In the genomic region with DNA sequence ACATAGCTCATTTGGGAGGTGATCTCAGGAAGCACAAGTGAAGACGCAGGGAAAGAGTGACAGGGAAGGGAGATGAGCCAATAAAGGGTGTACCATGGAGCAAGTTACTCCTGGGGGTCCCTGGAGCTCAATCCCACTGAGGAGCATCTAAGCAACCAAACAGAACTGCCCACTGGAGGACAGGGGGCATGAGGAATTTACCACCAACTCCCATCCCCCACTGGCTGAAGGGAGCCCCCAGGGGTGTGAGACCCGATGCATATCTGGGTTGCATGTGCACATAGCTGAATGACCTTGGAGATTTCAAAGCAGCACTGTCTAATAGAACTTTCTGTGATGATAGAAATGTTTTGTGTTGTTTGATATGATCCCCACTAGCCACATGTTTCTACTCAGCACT, we compare ENCODE assay signal across 24 cellular contexts. TPM values are rescaled to one million over a fixed set of nuclear protein-coding genes. Genes with fewer than 3 reads are reported as not detected.
A peak's percentile ranks its signal among the peaks of the same experiment; 100 is the strongest.
DNase-seq lines count a peak whose midpoint lies in the region; ATAC-seq and TF ChIP-seq lines count a peak whose summit lies in the region.
"Had no signal": no experiment of that assay in that cellular context is flagged by ENCODE, and none has a peak within 500 bp of the region (broad histone marks: within the 10 kb centered on the region; RNA-seq: fewer than 3 reads in every experiment).

No MANE protein-coding gene starts in this region.

- H3K27ac Mint-ChIP-seq in endothelial cell (ENCODE audit: unreplicated experiment), result no peak overlapping the region
- H3K27ac Mint-ChIP-seq: CD14-positive monocyte; CD4-positive, alpha-beta T cell; CD8-positive, alpha-beta memory T cell; HFFc6 had no signal

- H3K27ac ChIP-seq in coronary artery, result no peak overlapping the region
- H3K27ac ChIP-seq: A549 had no signal

- peaks cover 7% of the 10 kb centered on the region for H3K36me3 Mint-ChIP-seq in endothelial cell (ENCODE audit: low read depth, unreplicated experiment)
- H3K36me3 Mint-ChIP-seq: CD14-positive monocyte; CD8-positive, alpha-beta memory T cell had no signal

- peak overlapping the region; percentile 66 for H3K4me3 Mint-ChIP-seq in endothelial cell (ENCODE audit: unreplicated experiment)
- H3K4me3 Mint-ChIP-seq: CD14-positive monocyte; CD4-positive, alpha-beta T cell; CD8-positive, alpha-beta memory T cell; HFFc6 had no signal

- no peak for TF ChIP-seq CTCF in coronary artery (IDR thresholded peaks at IDR 0.05)
- TF ChIP-seq CTCF in endothelial cell (IDR thresholded peaks at IDR 0.05; ENCODE audit: unreplicated experiment), result no peak

- peaks cover 17% of the 10 kb centered on the region for H3K9me3 Mint-ChIP-seq in endothelial cell (ENCODE audit: unreplicated experiment)
- H3K9me3 Mint-ChIP-seq: CD4-positive, alpha-beta T cell; HFFc6 had no signal

- H3K4me1 Mint-ChIP-seq in endothelial cell (ENCODE audit: unreplicated experiment), result peaks cover 2% of the 10 kb centered on the region
- H3K4me1 Mint-ChIP-seq: CD14-positive monocyte; CD8-positive, alpha-beta memory T cell had no signal

- peaks cover 2% of the 10 kb centered on the region for H3K27me3 Mint-ChIP-seq in endothelial cell (ENCODE audit: unreplicated experiment)

- peak; percentile 30 for DNase-seq in activated effector memory CD4-positive, alpha-beta T cell treated with anti-CD3 and anti-CD28 coated beads, Interleukin-2, amount 50 U/mL, for 16 hours
- no peak for DNase-seq in activated effector memory CD4-positive, alpha-beta T cell treated with Interleukin-2 at 50 U/mL for 16 hours
- DNase-seq in coronary artery (ENCODE audit: low spot score) (peak; percentile 66), endothelial cell (ENCODE audit: low spot score) (no peak), mesenteric fat pad (ENCODE audit: low spot score) (peak; percentile 47), epidermal melanocyte (ENCODE audit: insufficient read length, low spot score) (no peak), SKM-1 treated with dmso at 0.1 percent for 144 hours (lab: John Stamatoyannopoulos, UW; ENCODE audit: unreplicated experiment) (no peak)
- DNase-seq: 8988T; ACHN; AML-193; BE2C; CD4-positive, alpha-beta T cell; CD8-positive, alpha-beta memory T cell; DMS 273 treated with DMSO at 0.1 percent for 48 hours; DMS79; GF-D8; GOT3; HFFc6 had no signal

- no peak overlapping the region for H3K4me3 ChIP-seq in coronary artery
- H3K4me3 ChIP-seq: A549; BLaER1 treated with 17β-estradiol and CSF1 and Interleukin-3, amounts not matched to agents 10 nM and 100 nM; HAP-1 had no signal

- ATAC-seq in GM21515 (IDR thresholded peaks at IDR 0.05; ENCODE audit: unreplicated experiment), result no peak
- ATAC-seq: A549 had no signal

RNA-seq across cellular contexts. Expression of a gene that starts 29.6 kb away (rescaled TPM):
- total RNA-seq in endothelial cell (ENCODE audit: unreplicated experiment), result not detected
- total RNA-seq in mesenteric fat pad, result not detected
- total RNA-seq: CD4-positive, alpha-beta T cell; CD8-positive, alpha-beta memory T cell; G401; HFFc6 had no signal

Comparison
In these comparisons a context has a peak if more than half of its experiments do, and no peak if none do; other contexts are left out.
1. DNase-seq: peak in activated effector memory CD4-positive, alpha-beta T cell treated with anti-CD3 and anti-CD28 coated beads, Interleukin-2, amount 50 U/mL, for 16 hours (single experiment), coronary artery (single experiment) and mesenteric fat pad (single experiment); none in activated effector memory CD4-positive, alpha-beta T cell treated with Interleukin-2 at 50 U/mL for 16 hours (single experiment), endothelial cell (single experiment), epidermal melanocyte (single experiment) and SKM-1 treated with dmso at 0.1 percent for 144 hours (single experiment).